Comparison of ENCODE assay signal across 1 cellular context in genomic region chr22:25419247-25420113, GRCh38.
TF ChIP-seq lines count a peak whose summit lies in the region.

No MANE protein-coding gene starts in this region.

TF ChIP-seq in H1, 55 proteins besides CTCF, POLR2A, EP300 and RAD21 (continued from another document):
- no peak for TF ChIP-seq CHD7 (IDR thresholded peaks at IDR 0.05; ENCODE audit: insufficient replicate concordance, low read length)
- no peak for TF ChIP-seq SIRT6 (IDR thresholded peaks at IDR 0.05; ENCODE audit: low read length)
- no peak for TF ChIP-seq E2F6 (IDR thresholded peaks at IDR 0.05)
- no peak for TF ChIP-seq MAX (IDR thresholded peaks at IDR 0.05)
